ENCODE assay signal across 22 cellular contexts in genomic region chr15:59028387-59028955, GRCh38. TPM values are rescaled to one million over a fixed set of nuclear protein-coding genes. Genes with fewer than 3 reads are reported as not detected.
DNase-seq lines count a peak whose midpoint lies in the region; ATAC-seq, FAIRE-seq and TF ChIP-seq lines count a peak whose summit lies in the region.
"Had no signal": no experiment of that assay in that cellular context is flagged by ENCODE, and none has a peak within 500 bp of the region (broad histone marks: within the 10 kb centered on the region; RNA-seq: fewer than 3 reads in every experiment).

No MANE protein-coding gene starts in this region.

- CTCF ChIA-PET in GM12878 (lab: Yijun Ruan, JAX), result no interaction called here

- 98% methylated on average over 4 of the region's 4 CpGs for WGBS in GM12878 (ENCODE audit: insufficient coverage, insufficient replicate concordance, low lambda C conversion rate, missing lambda C conversion rate)

- no peak overlapping the region for H3K27ac ChIP-seq in GM12878 (ENCODE audit: control insufficient read depth, insufficient read depth)
- H3K27ac ChIP-seq: A549, HL-60 had no signal

- H3K36me3 Mint-ChIP-seq in activated T-cell treated with anti-CD3 and anti-CD28 coated beads, Interleukin-2, amount 50 U/mL, for 4 hours (ENCODE audit: insufficient read depth), result peaks cover 40% of the 10 kb centered on the region

- no peak for TF ChIP-seq RAD21 in GM12878 (IDR thresholded peaks at IDR 0.05; ENCODE audit: insufficient read depth, low read depth, low read length)

- H3K4me1 ChIP-seq in GM12878 (ENCODE audit: control insufficient read depth, insufficient read depth, low read length), result no peaks in the 10 kb centered on the region
- H3K4me1 ChIP-seq: A549 had no signal

- RAD21 ChIA-PET in GM12878 (lab: Charles Lee; ENCODE audit: unreplicated experiment), result no interaction called here

- SMC1A ChIA-PET in GM12878 (lab: Charles Lee; ENCODE audit: uncharacterized antibody, unreplicated experiment), result interaction anchor here (1.2 kb wide), 1 partner anchor 22 kb away, joined by 3 read pairs; no protein-coding TSS in a partner anchor

- no peak overlapping the region for H2AFZ ChIP-seq in GM12878 (ENCODE audit: control insufficient read depth, low read depth, low read length)

- no peak overlapping the region for H3K9ac ChIP-seq in GM12878 (ENCODE audit: control insufficient read depth, insufficient read depth, low read length)

- POLR2A ChIA-PET in GM12878 (lab: Charles Lee), result no interaction called here

- no peak for DNase-seq in activated T-cell treated with anti-CD3 and anti-CD28 coated beads, Interleukin-2, amount 50 U/mL, for 4 hours
- no peak for DNase-seq in activated T-cell treated with anti-CD3 and anti-CD28 coated beads, Interleukin-2, amount 50 U/mL, for 48 hours
- peak; percentile 12 for DNase-seq in LHCN-M2 (ENCODE audit: low read depth)
- DNase-seq in GM12878 (ENCODE audit: low read depth, low spot score), result no peak
- no peak for DNase-seq in stimulated activated naive CD8-positive, alpha-beta T cell treated with anti-CD3 and anti-CD28 coated beads, Interleukin-15, Interleukin-2, amounts not matched to agents 100 U/mL and 50 U/mL, for 24 hours
- no peak for DNase-seq in DMS114 treated with DMSO at 0.1 percent for 48 hours (lab: John Stamatoyannopoulos, UW; ENCODE audit: unreplicated experiment)
- DNase-seq in stimulated activated CD4-positive, alpha-beta T cell treated with anti-CD3 and anti-CD28 coated beads, Interleukin-2, amount 100 ng/mL, for 48 hours, result no peak
- DNase-seq: EL, NCI-H1092, NCI-H1436, NCI-H187 treated with DMSO at 0.1 percent for 48 hours, NCI-H2107, NCI-H446 treated with DMSO at 0.1 percent for 48 hours, NCI-H526 treated with DMSO at 0.1 percent for 48 hours, Right ventricle myocardium superior had no signal

- no peak for TF ChIP-seq EP300 in GM12878 (IDR thresholded peaks at IDR 0.05; ENCODE audit: borderline replicate concordance in 1 of 2, control insufficient read depth in 1 of 2, low read depth in 2 of 2, low read length in 2 of 2)

- no peaks in the 10 kb centered on the region; the same call in 2 of the 3 replicates for H3K9me3 ChIP-seq in GM12878 (replicated peaks; ENCODE audit: control insufficient read depth, insufficient read depth, low read length)
- H3K9me3 ChIP-seq: A549 had no signal

- H3K4me3 Mint-ChIP-seq in activated T-cell treated with anti-CD3 and anti-CD28 coated beads, Interleukin-2, amount 50 U/mL, for 4 hours, result no peak overlapping the region
- H3K4me3 Mint-ChIP-seq: B cell, CD14-positive monocyte had no signal

- peaks cover 8% of the 10 kb centered on the region for H3K79me2 ChIP-seq in GM12878 (ENCODE audit: control insufficient read depth, insufficient read depth, low read length)

- BruUV-seq in GM12878 (replicated peaks; lab: Mats Ljungman, UMichigan), result no TSS peak

- no peaks in the 10 kb centered on the region for H4K20me1 ChIP-seq in GM12878 (ENCODE audit: control insufficient read depth, insufficient read depth)

- intact Hi-C loops in GM12878 (cut with micrococcal nuclease; ENCODE audit: unreplicated experiment), result no loop called here

- peak; percentile 70 for ATAC-seq in activated T-cell treated with anti-CD3 and anti-CD28 coated beads, Interleukin-2, amount 50 U/mL, for 4 hours
- ATAC-seq in GM12878, result no peak
- peak; percentile 81 for ATAC-seq in stimulated activated naive CD8-positive, alpha-beta T cell treated with anti-CD3 and anti-CD28 coated beads, Interleukin-15, Interleukin-2, amounts not matched to agents 100 U/mL and 50 U/mL, for 24 hours
- ATAC-seq: A549, HepG2, K562 had no signal

- no peaks in the 10 kb centered on the region for H3K27me3 Mint-ChIP-seq in activated T-cell treated with anti-CD3 and anti-CD28 coated beads, Interleukin-2, amount 50 U/mL, for 4 hours (ENCODE audit: low read depth)
- H3K27me3 Mint-ChIP-seq: B cell had no signal

- no peak for TF ChIP-seq POLR2A in GM12878 (IDR thresholded peaks at IDR 0.05; ENCODE audit: low read depth, low read length)

- H3K4me3 ChIP-seq in GM12878, result no peak overlapping the region
- H3K4me3 ChIP-seq: A549, K562 had no signal

- H3K4me2 ChIP-seq in GM12878 (ENCODE audit: control insufficient read depth, insufficient read depth), result no peak overlapping the region
- H3K4me2 ChIP-seq: A549 had no signal

- H3K27me3 ChIP-seq in GM12878 (replicated peaks in 1 of 2; ENCODE audit: control insufficient read depth in 2 of 2, insufficient read depth in 2 of 2, low read length in 1 of 2), result no peaks in the 10 kb centered on the region

- no peaks in the 10 kb centered on the region for H3K9me3 Mint-ChIP-seq in activated T-cell treated with anti-CD3 and anti-CD28 coated beads, Interleukin-2, amount 50 U/mL, for 4 hours
- H3K9me3 Mint-ChIP-seq: CD14-positive monocyte had no signal

- peaks cover 43% of the 10 kb centered on the region for H3K4me1 Mint-ChIP-seq in activated T-cell treated with anti-CD3 and anti-CD28 coated beads, Interleukin-2, amount 50 U/mL, for 4 hours (ENCODE audit: low read depth)

- in situ Hi-C loops in GM12878 (cut with MboI), result no loop called here

- no peak for TF ChIP-seq CTCF in GM12878 (IDR thresholded peaks at IDR 0.05 in 2 of 3, conservative IDR thresholded peaks at IDR 0.05 in 1 of 3; ENCODE audit: control insufficient read depth in 2 of 3, extremely low read depth in 1 of 3, insufficient read depth in 1 of 3, low read depth in 3 of 3, low read length in 3 of 3)

- FAIRE-seq in GM12878 (lab: Jason Lieb, UNC), result peak; percentile 13
- FAIRE-seq: D721Med, HepG2, K562 had no signal

- H3K36me3 ChIP-seq in GM12878 (ENCODE audit: control insufficient read depth in 2 of 2, insufficient read depth in 2 of 2, low read length in 1 of 2), result peaks cover 1 to 21% of the 10 kb centered on the region in 2 experiments

TF ChIP-seq in GM12878, 131 proteins besides CTCF, POLR2A, EP300 and RAD21:
- TF ChIP-seq SREBF1 (IDR thresholded peaks at IDR 0.05; ENCODE audit: low read length) (no peak), PKNOX1 (IDR thresholded peaks at IDR 0.05) (no peak), JUNB (IDR thresholded peaks at IDR 0.05) (0 out of 2 replicates have a peak, but pooled peaks have one; percentile 7)

RNA-seq across cellular contexts. Expression of gene RNF111, which starts 41.0 kb away (rescaled TPM):
- total RNA-seq in activated T-cell treated with anti-CD3 and anti-CD28 coated beads, Interleukin-2, amount 50 U/mL, for 4 hours, result 10 to 100 TPM; 22.6 to 25.0 (median 25.0) TPM
- total RNA-seq in LHCN-M2 (2014; rRNA removed) (14.0 and 22.4 TPM in 2 replicates), GM12878 (2014; rRNA removed) (13.1 and 13.8 TPM in 2 replicates), GM12878 (2014; rRNA removed; fragmentation: Illumina TruSeq; extraction: Trizol) (15.1 and 16.8 TPM in 2 replicates), GM12878 (2021) (22.3 and 25.0 TPM in 2 replicates)
- 12.6 TPM for polyA plus RNA-seq in LHCN-M2 (2012)
- total RNA-seq in GM12878 (2013; cell fraction: nucleolus; rRNA removed), result 74.1 and 75.7 TPM in 2 replicates
- 6.1 TPM for polyA plus RNA-seq in GM12878 (2011; ENCODE audit: low read depth)
- polyA plus RNA-seq in GM12878 (2011; rRNA removed) (30.4 and 34.7 TPM in 2 replicates), GM12878 (2014; fragmentation: Illumina TruSeq; extraction: Trizol) (17.8 and 18.1 TPM in 2 replicates), GM12878 (2014; fragmentation: Nextera tagmentation; extraction: Ambion mirVana) (1 to 10 TPM; 8.6 TPM), GM12878 (2014; rRNA removed) (13.8 and 15.2 TPM in 2 replicates), GM12878 (2016; fragmentation: Nextera tagmentation; extraction: Ambion mirVana) (10 to 100 TPM; 16.3 to 22.0 TPM)
- 17.3 and 24.5 TPM in 2 replicates for polyA plus RNA-seq in GM12878 (2011; cell fraction: cytosol; rRNA removed)
- 28.3 and 34.8 TPM in 2 replicates for polyA plus RNA-seq in GM12878 (2011; cell fraction: nucleus; rRNA removed)
- 8.0 and 15.5 TPM in 2 replicates for polyA plus RNA-seq in GM12878 (2012)
- polyA minus RNA-seq in GM12878 (2011; rRNA and poly(A)+ RNA removed), result 90.9 and 109 TPM in 2 replicates
- 15.5 and 24.2 TPM in 2 replicates for polyA minus RNA-seq in GM12878 (2011; cell fraction: cytosol; rRNA and poly(A)+ RNA removed)
- 48.0 and 72.3 TPM in 2 replicates for polyA minus RNA-seq in GM12878 (2011; cell fraction: nucleus; rRNA and poly(A)+ RNA removed)
